ENCODE assay signal across 2 cellular contexts in genomic region chr10:114401195-114401741, GRCh38.
TF ChIP-seq lines count a peak whose summit lies in the region.

No MANE protein-coding gene starts in this region.

TF ChIP-seq in H1, 55 proteins besides CTCF, POLR2A, EP300 and RAD21:
- TF ChIP-seq SIN3A (conservative IDR thresholded peaks at IDR 0.05 in 1 of 2, IDR thresholded peaks at IDR 0.05 in 1 of 2; ENCODE audit: low read depth in 1 of 2, low read length in 2 of 2) (no peak), RFX5 (IDR thresholded peaks at IDR 0.05; ENCODE audit: borderline replicate concordance, low read depth, low read length) (no peak), NANOG (IDR thresholded peaks at IDR 0.05; ENCODE audit: insufficient read depth, low read depth, low read length, poor library complexity, severe bottlenecking) (no peak), BACH1 (IDR thresholded peaks at IDR 0.05; ENCODE audit: low read length) (no peak), SP4 (IDR thresholded peaks at IDR 0.05; ENCODE audit: low read length) (no peak), SIRT6 (IDR thresholded peaks at IDR 0.05; ENCODE audit: low read length) (no peak), TBP (IDR thresholded peaks at IDR 0.05; ENCODE audit: low read depth, low read length) (no peak), RXRA (IDR thresholded peaks at IDR 0.05; ENCODE audit: insufficient read depth, low read depth, low read length) (no peak), EGR1 (IDR thresholded peaks at IDR 0.05; ENCODE audit: borderline replicate concordance, low read depth, low read length) (no peak), BRCA1 (IDR thresholded peaks at IDR 0.05; ENCODE audit: low read depth, low read length) (no peak), SIX5 (IDR thresholded peaks at IDR 0.05; ENCODE audit: low read depth, low read length) (no peak), CHD1 (IDR thresholded peaks at IDR 0.05; ENCODE audit: low read depth, low read length) (no peak), TAF1 (IDR thresholded peaks at IDR 0.05; ENCODE audit: low read depth, low read length) (no peak), SUZ12 (IDR thresholded peaks at IDR 0.05; ENCODE audit: low read length) (no peak), SP1 (IDR thresholded peaks at IDR 0.05; ENCODE audit: low read depth, low read length) (no peak), MAX (IDR thresholded peaks at IDR 0.05) (no peak), BCL11A (IDR thresholded peaks at IDR 0.05; ENCODE audit: low read depth in 2 of 2, low read length in 2 of 2) (no peak), POU5F1 (IDR thresholded peaks at IDR 0.05; ENCODE audit: low read depth, low read length) (no peak), CHD7 (IDR thresholded peaks at IDR 0.05; ENCODE audit: insufficient replicate concordance, low read length) (no peak), SP2 (IDR thresholded peaks at IDR 0.05; ENCODE audit: low read length) (no peak)

TF ChIP-seq in HepG2, 621 proteins besides CTCF, POLR2A, EP300 and RAD21:
- TF ChIP-seq SAFB2 (CRISPR knock-in tag; IDR thresholded peaks at IDR 0.05; ENCODE audit: borderline replicate concordance, low read depth) (no peak), CEBPB (IDR thresholded peaks at IDR 0.05; ENCODE audit: borderline replicate concordance, low read depth, low read length) (peak; percentile 47; the same call in 1 of the 2 replicates), ZNF275 (CRISPR knock-in tag; IDR thresholded peaks at IDR 0.05; ENCODE audit: borderline replicate concordance) (no peak), GPBP1L1 (CRISPR knock-in tag; IDR thresholded peaks at IDR 0.05) (no peak)
